Comparison of ENCODE assay signal across 28 cellular contexts in genomic region chr4:152240232-152240631, GRCh38.
"Had no signal": no experiment of that assay in that cellular context is flagged by ENCODE, and none has a peak within 500 bp of the region (broad histone marks: within the 10 kb centered on the region; RNA-seq: fewer than 3 reads in every experiment).

No MANE protein-coding gene starts in this region.

- ATAC-seq: effector memory CD8-positive, alpha-beta T cell; esophagus mucosa; foreskin keratinocyte; gastrocnemius medialis; gastroesophageal sphincter; heart left ventricle; heart right ventricle had no signal

- H3K9me3 ChIP-seq: colonic mucosa, esophagus muscularis mucosa, esophagus squamous epithelium, gastrocnemius medialis, gastroesophageal sphincter, heart left ventricle, heart right ventricle had no signal

- H3K36me3 ChIP-seq: colonic mucosa, esophagus muscularis mucosa, esophagus squamous epithelium, gastrocnemius medialis, gastroesophageal sphincter, heart left ventricle, heart right ventricle had no signal

- H3K4me3 ChIP-seq: colonic mucosa, coronary artery, dorsolateral prefrontal cortex, esophagus muscularis mucosa, esophagus squamous epithelium, gastrocnemius medialis, gastroesophageal sphincter, heart left ventricle, heart right ventricle, hepatocyte had no signal

- H3K27me3 ChIP-seq: colonic mucosa, dorsolateral prefrontal cortex, esophagus muscularis mucosa, esophagus squamous epithelium, foreskin keratinocyte, gastrocnemius medialis, gastroesophageal sphincter, heart left ventricle, heart right ventricle, hepatocyte had no signal

- FAIRE-seq: endometrium, endothelial cell of umbilical vein, frontal cortex had no signal

- H3K4me2 ChIP-seq: hepatocyte had no signal

- H2AFZ ChIP-seq: hepatocyte had no signal

- H3K4me1 ChIP-seq: colonic mucosa, foreskin keratinocyte, gastrocnemius medialis had no signal

- H3K27ac ChIP-seq: colonic mucosa, coronary artery, dorsolateral prefrontal cortex, epithelial cell of prostate, esophagus muscularis mucosa, esophagus squamous epithelium, foreskin keratinocyte, gastrocnemius medialis, gastroesophageal sphincter, heart left ventricle, heart right ventricle, hepatocyte had no signal

- H3K79me2 ChIP-seq: hepatocyte had no signal

- DNase-seq: colonic mucosa; cortex of kidney; dermis blood vessel endothelial cell; dorsolateral prefrontal cortex; effector CD4-positive, alpha-beta T cell; effector CD8-positive, alpha-beta T cell; effector memory CD4-positive, alpha-beta T cell; effector memory CD8-positive, alpha-beta T cell; endodermal cell; erythroblast; esophagus squamous epithelium; foreskin fibroblast; foreskin keratinocyte; gastrocnemius medialis; glutamatergic neuron; head of caudate nucleus; heart left ventricle; heart right ventricle; hippocampal formation had no signal
